In genomic region chr1:35172022-35172421, GRCh38 we compare ENCODE assay signal across 15 cellular contexts.
"Had no signal": no experiment of that assay in that cellular context is flagged by ENCODE, and none has a peak within 500 bp of the region (broad histone marks: within the 10 kb centered on the region; RNA-seq: fewer than 3 reads in every experiment).

No MANE protein-coding gene starts in this region.

- DNase-seq: cortex of kidney; dorsolateral prefrontal cortex; effector CD8-positive, alpha-beta T cell; foreskin melanocyte; head of caudate nucleus; kidney; left cardiac atrium; mammary epithelial cell; naive thymus-derived CD4-positive, alpha-beta T cell; posterior cingulate gyrus; small intestine; stimulated activated CD4-positive, alpha-beta T cell treated with anti-CD3 and anti-CD28 coated beads, Interleukin-12 subunit alpha, Interleukin-12 subunit beta, amount 100 ng/mL, for 4 hours; stimulated activated naive CD4-positive, alpha-beta T cell; thyroid gland had no signal

- ATAC-seq: naive thymus-derived CD4-positive, alpha-beta T cell had no signal

- H3K9me3 Mint-ChIP-seq: naive thymus-derived CD4-positive, alpha-beta T cell; type B pancreatic cell had no signal

- H3K4me3 Mint-ChIP-seq: naive thymus-derived CD4-positive, alpha-beta T cell; type B pancreatic cell had no signal

- H3K27me3 Mint-ChIP-seq: naive thymus-derived CD4-positive, alpha-beta T cell; type B pancreatic cell had no signal
